In genomic region chr4:76709454-76709853, GRCh38 we compare ENCODE assay signal across 1 cellular context.
TF ChIP-seq lines count a peak whose summit lies in the region.

No MANE protein-coding gene starts in this region.

TF ChIP-seq in WTC11, 78 proteins besides CTCF, POLR2A, EP300 and RAD21 (continued from another document):
- TF ChIP-seq MLX (CRISPR knock-in tag; IDR thresholded peaks at IDR 0.05) (no peak), PRDM15 (CRISPR knock-in tag; IDR thresholded peaks at IDR 0.05) (no peak)
